Comparison of ENCODE assay signal across 11 cellular contexts in the genomic region with DNA sequence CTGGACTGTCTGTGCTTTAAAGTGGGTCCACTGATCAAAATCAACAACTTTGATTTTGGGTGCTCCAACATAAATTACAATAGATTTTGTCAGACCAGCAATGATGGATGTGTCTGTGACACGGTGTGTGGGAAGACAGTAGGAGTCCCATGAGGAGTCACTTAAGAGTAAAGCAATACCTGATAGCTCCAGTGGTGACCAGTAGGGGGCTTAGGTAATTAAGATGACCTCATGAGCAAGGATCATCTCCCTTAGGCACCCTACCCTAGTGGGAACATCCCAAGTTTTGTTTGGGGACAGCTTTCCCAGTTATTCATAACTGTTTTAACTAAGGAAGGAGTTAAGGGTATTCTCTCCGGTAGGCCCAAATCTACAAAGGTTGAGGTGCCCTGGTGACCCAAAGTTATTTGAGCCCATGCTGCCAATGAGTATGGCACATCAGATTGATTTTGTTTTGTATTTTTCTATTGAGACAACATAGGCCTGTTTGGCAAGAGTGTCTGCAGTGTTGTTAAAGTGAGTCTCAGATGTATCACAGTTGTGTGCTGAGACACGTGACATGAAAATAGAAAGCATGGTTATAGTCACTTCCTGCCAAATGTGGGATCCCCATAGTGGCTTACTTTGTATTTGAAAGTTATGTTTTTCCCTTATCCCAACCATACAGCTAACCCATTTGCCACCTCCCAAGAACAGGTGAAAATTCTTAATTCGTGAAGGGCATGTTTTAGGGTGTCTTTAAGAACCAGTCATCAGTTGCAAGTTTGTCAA.
DNase-seq lines count a peak whose midpoint lies in the region; ATAC-seq, FAIRE-seq and TF ChIP-seq lines count a peak whose summit lies in the region.
"Had no signal": no experiment of that assay in that cellular context is flagged by ENCODE, and none has a peak within 500 bp of the region (broad histone marks: within the 10 kb centered on the region; RNA-seq: fewer than 3 reads in every experiment).

No MANE protein-coding gene starts in this region.

- no peak overlapping the region for H3K27ac Mint-ChIP-seq in activated T-cell treated with anti-CD3 and anti-CD28 coated beads, Interleukin-2, amount 50 U/mL, for 24 hours
- H3K27ac Mint-ChIP-seq in HFFc6, result no peak overlapping the region

- no peaks in the 10 kb centered on the region for H3K36me3 Mint-ChIP-seq in activated T-cell treated with anti-CD3 and anti-CD28 coated beads, Interleukin-2, amount 50 U/mL, for 24 hours (ENCODE audit: low read depth)
- H3K36me3 Mint-ChIP-seq in HFFc6 (ENCODE audit: low read depth), result no peaks in the 10 kb centered on the region

- H3K23ac ChIP-seq in mesendoderm (ENCODE audit: low read length), result no peak overlapping the region

- H3K27me3 Mint-ChIP-seq in activated T-cell treated with anti-CD3 and anti-CD28 coated beads, Interleukin-2, amount 50 U/mL, for 24 hours, result no peaks in the 10 kb centered on the region
- H3K27me3 Mint-ChIP-seq in HFFc6 (ENCODE audit: insufficient read depth), result no peaks in the 10 kb centered on the region

- no peaks in the 10 kb centered on the region for H3K79me2 ChIP-seq in mesendoderm (ENCODE audit: control insufficient read depth, insufficient read depth, low read length)

- H3K36me3 ChIP-seq in mesendoderm (ENCODE audit: control insufficient read depth, insufficient read depth, low read length), result no peaks in the 10 kb centered on the region
- H3K36me3 ChIP-seq: ascending aorta had no signal

- no peak overlapping the region for H4K5ac ChIP-seq in mesendoderm (ENCODE audit: low read length)

- WGBS in mesendoderm (ENCODE audit: extremely low coverage, insufficient coverage, low lambda C conversion rate), result no CpG with 5 or more reads among the region's 4 CpGs

- no peak overlapping the region for H3K4ac ChIP-seq in mesendoderm (ENCODE audit: low read depth, low read length)

- H3K9me3 Mint-ChIP-seq in activated T-cell treated with anti-CD3 and anti-CD28 coated beads, Interleukin-2, amount 50 U/mL, for 24 hours, result no peaks in the 10 kb centered on the region
- H3K9me3 Mint-ChIP-seq in HFFc6, result peaks cover 39% of the 10 kb centered on the region

- H3K79me1 ChIP-seq in mesendoderm (ENCODE audit: low read length), result no peaks in the 10 kb centered on the region

- H4K8ac ChIP-seq in mesendoderm (ENCODE audit: low read depth, low read length), result no peak overlapping the region

- H3K4me3 ChIP-seq in NB4 (ENCODE audit: low read depth, low read length), result no peak overlapping the region
- H3K4me3 ChIP-seq in mesendoderm (ENCODE audit: low read length), result no peak overlapping the region
- H3K4me3 ChIP-seq: ascending aorta had no signal

- no peak overlapping the region for H2BK15ac ChIP-seq in mesendoderm (replicated peaks; ENCODE audit: low read depth)

- H2BK120ac ChIP-seq in mesendoderm (ENCODE audit: low read depth, low read length), result no peak overlapping the region

- no peak overlapping the region for H3K18ac ChIP-seq in mesendoderm (ENCODE audit: low read length)

- FAIRE-seq in GM19239 (lab: Jason Lieb, UNC), result peak; percentile 33
- FAIRE-seq: GM12892 had no signal

- DNase-seq in GM19239 (ENCODE audit: insufficient read length, low spot score) (no peak), NB4 (ENCODE audit: low read depth) (peak; percentile 33), mesendoderm (peak; percentile 51), Ammon's horn (ENCODE audit: low spot score) (no peak), HFFc6 (no peak)
- DNase-seq in activated T-cell treated with anti-CD3 and anti-CD28 coated beads, Interleukin-2, amount 50 U/mL, for 24 hours, result no peak
- DNase-seq: activated CD4-positive, alpha-beta T cell treated with anti-CD3 and anti-CD28 coated beads for 1 hour; foreskin fibroblast had no signal

- peak; percentile 44 for TF ChIP-seq CTCF in NB4 (IDR thresholded peaks at IDR 0.05; ENCODE audit: low read depth, low read length)
- no peak for TF ChIP-seq CTCF in HFFc6 (IDR thresholded peaks at IDR 0.05)

- no peak overlapping the region for H3K9ac ChIP-seq in mesendoderm (ENCODE audit: low read length)

- peak; percentile 80 for ATAC-seq in HG02759 (IDR thresholded peaks at IDR 0.05; ENCODE audit: unreplicated experiment)

- no peaks in the 10 kb centered on the region for H3K4me1 ChIP-seq in mesendoderm (ENCODE audit: control insufficient read depth, low read depth, low read length)
- H3K4me1 ChIP-seq: ascending aorta had no signal

- no peaks in the 10 kb centered on the region for H3K4me1 Mint-ChIP-seq in activated T-cell treated with anti-CD3 and anti-CD28 coated beads, Interleukin-2, amount 50 U/mL, for 24 hours (ENCODE audit: low read depth)
- H3K4me1 Mint-ChIP-seq in HFFc6 (ENCODE audit: low read depth), result no peaks in the 10 kb centered on the region

- no peak overlapping the region for H3K27ac ChIP-seq in mesendoderm (ENCODE audit: low read depth, low read length)
- H3K27ac ChIP-seq: ascending aorta had no signal

- H2AK5ac ChIP-seq in mesendoderm (ENCODE audit: low read length), result no peak overlapping the region

- no peak overlapping the region for H3K56ac ChIP-seq in mesendoderm (ENCODE audit: low read length)

- no peak overlapping the region for H3K4me3 Mint-ChIP-seq in activated T-cell treated with anti-CD3 and anti-CD28 coated beads, Interleukin-2, amount 50 U/mL, for 24 hours
- no peak overlapping the region for H3K4me3 Mint-ChIP-seq in HFFc6

- H2BK5ac ChIP-seq in mesendoderm (ENCODE audit: low read length), result no peak overlapping the region

- no peak for TF ChIP-seq POLR2A in NB4 (IDR thresholded peaks at IDR 0.05; ENCODE audit: extremely low read depth, insufficient read length)

- H3K4me2 ChIP-seq in mesendoderm (ENCODE audit: low read length), result no peak overlapping the region

- H3K27me3 ChIP-seq in mesendoderm (ENCODE audit: insufficient read depth, low read length, poor library complexity), result no peaks in the 10 kb centered on the region
- H3K27me3 ChIP-seq: ascending aorta had no signal

Comparison
In these comparisons a context has a peak if more than half of its experiments do, and no peak if none do; other contexts are left out.
1. DNase-seq: peak in NB4 (single experiment) and mesendoderm (single experiment); none in GM19239 (single experiment), Ammon's horn (single experiment), activated T-cell treated with anti-CD3 and anti-CD28 coated beads, Interleukin-2, amount 50 U/mL, for 24 hours (single experiment) and HFFc6 (single experiment).